26 cellular contexts compared by ENCODE assay signal in the genomic region with DNA sequence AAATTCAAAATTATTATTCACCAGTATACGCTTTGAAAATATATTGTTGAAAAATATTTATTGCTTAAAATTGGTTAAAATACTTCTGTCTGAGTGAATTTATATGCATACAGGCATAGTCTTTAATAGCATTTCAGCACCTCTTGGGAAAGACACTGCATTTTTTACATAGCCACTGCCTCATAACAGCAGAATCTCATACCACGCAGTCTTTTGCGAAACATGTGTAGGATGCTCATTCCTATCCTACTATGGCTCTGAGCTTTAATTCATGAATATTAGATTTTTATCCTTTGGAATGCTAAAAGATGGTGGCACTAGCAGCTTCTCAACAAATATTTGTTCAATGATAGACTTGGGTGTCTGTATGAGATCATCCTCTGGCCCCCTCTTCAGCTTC.
"Had no signal": no experiment of that assay in that cellular context is flagged by ENCODE, and none has a peak within 500 bp of the region (broad histone marks: within the 10 kb centered on the region; RNA-seq: fewer than 3 reads in every experiment).

No MANE protein-coding gene starts in this region.

- H3K36me3 ChIP-seq: left lung, lower lobe of right lung, right lobe of liver, thyroid gland, transverse colon, upper lobe of right lung had no signal

- H3K4me3 ChIP-seq: left lung, lower lobe of right lung, psoas muscle, right lobe of liver, skin epidermis, stomach, testis, thyroid gland, transverse colon, upper lobe of right lung had no signal

- ATAC-seq: left colon; left lung; lower lobe of right lung; naive thymus-derived CD8-positive, alpha-beta T cell; psoas muscle; right lobe of liver; stimulated activated naive B cell treated with anti-CD40 and anti-IgM and Interleukin-4, amounts not matched to agents 10 μg/mL and 1 μg/mL and 100 μg/mL, for 72 hours; stimulated activated naive CD8-positive, alpha-beta T cell treated with anti-CD3 and anti-CD28 coated beads, Interleukin-15, Interleukin-2, amounts not matched to agents 100 U/mL and 50 U/mL, for 24 hours; upper lobe of right lung had no signal

- DNase-seq: hippocampal formation; kidney; left colon; left lung; lower lobe of right lung; mammary epithelial cell; mesenchymal stem cell; naive thymus-derived CD8-positive, alpha-beta T cell; nucleus accumbens; psoas muscle; right lobe of liver; stimulated activated CD4-positive, alpha-beta T cell treated with anti-CD3 and anti-CD28 coated beads, Interleukin-12 subunit alpha, Interleukin-12 subunit beta, amount 100 ng/mL, for 4 hours; stimulated activated CD4-positive, alpha-beta T cell treated with anti-CD3 and anti-CD28 coated beads, Interleukin-15, amount 100 ng/mL, for 24 hours; stimulated activated CD4-positive, alpha-beta T cell treated with anti-CD3 and anti-CD28 coated beads, Interleukin-2, amount 100 ng/mL, for 24 hours; stimulated activated CD4-positive, alpha-beta T cell treated with anti-CD3 and anti-CD28 coated beads, Interleukin-4, amount 100 ng/mL, for 1 hour; stimulated activated naive B cell treated with anti-CD40 and anti-IgM and Interleukin-4, amounts not matched to agents 10 μg/mL and 1 μg/mL and 100 μg/mL, for 72 hours; stimulated activated naive CD8-positive, alpha-beta T cell treated with anti-CD3 and anti-CD28 coated beads, Interleukin-15, Interleukin-2, amounts not matched to agents 100 U/mL and 50 U/mL, for 24 hours; stomach; testis; thyroid gland; transverse colon; upper lobe of right lung had no signal

- H3K9ac ChIP-seq: parathyroid adenoma had no signal

- H3K4me3 Mint-ChIP-seq: naive thymus-derived CD8-positive, alpha-beta T cell; nephron; neural crest cell; stimulated activated naive B cell treated with anti-CD40 and anti-IgM and Interleukin-4, amounts not matched to agents 10 μg/mL and 1 μg/mL and 100 μg/mL, for 72 hours had no signal

- H3K4me1 Mint-ChIP-seq: naive thymus-derived CD8-positive, alpha-beta T cell; nephron; neural crest cell; stimulated activated naive B cell treated with anti-CD40 and anti-IgM and Interleukin-4, amounts not matched to agents 10 μg/mL and 1 μg/mL and 100 μg/mL, for 72 hours had no signal

- H3K9me3 Mint-ChIP-seq: naive thymus-derived CD8-positive, alpha-beta T cell; nephron; neural crest cell; stimulated activated naive B cell treated with anti-CD40 and anti-IgM and Interleukin-4, amounts not matched to agents 10 μg/mL and 1 μg/mL and 100 μg/mL, for 72 hours had no signal

- H3K27me3 Mint-ChIP-seq: naive thymus-derived CD8-positive, alpha-beta T cell; stimulated activated naive B cell treated with anti-CD40 and anti-IgM and Interleukin-4, amounts not matched to agents 10 μg/mL and 1 μg/mL and 100 μg/mL, for 72 hours had no signal

- H3K27me3 ChIP-seq: left lung, right lobe of liver, stomach, testis, thyroid gland, transverse colon, upper lobe of right lung had no signal

- H3K4me1 ChIP-seq: left lung, lower lobe of right lung, parathyroid adenoma, psoas muscle, right lobe of liver, stomach, thyroid gland, transverse colon, upper lobe of right lung had no signal

- H2AFZ ChIP-seq: parathyroid adenoma had no signal

- H3K36me3 Mint-ChIP-seq: naive thymus-derived CD8-positive, alpha-beta T cell; stimulated activated naive B cell treated with anti-CD40 and anti-IgM and Interleukin-4, amounts not matched to agents 10 μg/mL and 1 μg/mL and 100 μg/mL, for 72 hours had no signal

- H3K9me3 ChIP-seq: left lung, lower lobe of right lung, psoas muscle, right lobe of liver, stomach, testis, thyroid gland, transverse colon, upper lobe of right lung had no signal

- H3K27ac Mint-ChIP-seq: naive thymus-derived CD8-positive, alpha-beta T cell; nephron; stimulated activated naive B cell treated with anti-CD40 and anti-IgM and Interleukin-4, amounts not matched to agents 10 μg/mL and 1 μg/mL and 100 μg/mL, for 72 hours had no signal

- H3K79me2 ChIP-seq: parathyroid adenoma had no signal

- H3K27ac ChIP-seq: left lung, lower lobe of right lung, parathyroid adenoma, psoas muscle, right lobe of liver, skin epidermis, stomach, testis, thyroid gland, transverse colon, upper lobe of right lung had no signal
